Comparison of ENCODE assay signal across 8 cellular contexts in genomic region chr12:132145334-132145733, GRCh38. TPM values are rescaled to one million over a fixed set of nuclear protein-coding genes. Genes with fewer than 3 reads are reported as not detected.
A peak's percentile ranks its signal among the peaks of the same experiment; 100 is the strongest.
DNase-seq lines count a peak whose midpoint lies in the region; ATAC-seq and TF ChIP-seq lines count a peak whose summit lies in the region.

No MANE protein-coding gene starts in this region.

- H3K9ac ChIP-seq in Loucy (ENCODE audit: low read depth, low read length, poor library complexity, severe bottlenecking): peak overlapping the region; percentile 88

- H3K36me3 ChIP-seq in Loucy (ENCODE audit: insufficient read depth, low read length) (peaks cover 13% of the 10 kb centered on the region; the same call in 1 of the 2 replicates), ectodermal cell (ENCODE audit: control insufficient read depth, insufficient read depth, low read length) (peaks cover 33% of the 10 kb centered on the region)

- H2AFZ ChIP-seq in Loucy (ENCODE audit: low read length): no peak overlapping the region

- peaks cover 50% of the 10 kb centered on the region for H3K79me2 ChIP-seq in Loucy (ENCODE audit: insufficient read depth, low read length)

- peaks cover 24% of the 10 kb centered on the region for H4K20me1 ChIP-seq in Loucy (ENCODE audit: insufficient read depth, low read length, poor library complexity, severe bottlenecking)

- 84 to 88% methylated on average over 7 of the region's 7 CpGs for WGBS in ectodermal cell, 2 experiments

- H3K9me3 ChIP-seq in CD4-positive, alpha-beta T cell (ENCODE audit: control insufficient read depth, low read length): no peaks in the 10 kb centered on the region
- H3K9me3 ChIP-seq in Loucy (ENCODE audit: insufficient read depth, low read depth, low read length): no peaks in the 10 kb centered on the region
- H3K9me3 ChIP-seq in ectodermal cell (ENCODE audit: control insufficient read depth, low read length): no peaks in the 10 kb centered on the region

- peaks cover 25% of the 10 kb centered on the region for H3K4me1 Mint-ChIP-seq in CD4-positive, alpha-beta T cell (ENCODE audit: low read depth)
- peaks cover 18% of the 10 kb centered on the region for H3K4me1 Mint-ChIP-seq in neural crest cell

- no peaks in the 10 kb centered on the region for H3K27me3 ChIP-seq in CD4-positive, alpha-beta T cell (ENCODE audit: control insufficient read depth, insufficient read depth, low read length)
- H3K27me3 ChIP-seq in Loucy (ENCODE audit: insufficient read depth, low read length, poor library complexity, severe bottlenecking) (no peaks in the 10 kb centered on the region), ectodermal cell (ENCODE audit: control insufficient read depth, insufficient read depth, low read length, poor library complexity, severe bottlenecking) (no peaks in the 10 kb centered on the region)

- H3K27ac Mint-ChIP-seq in CD4-positive, alpha-beta T cell: peak overlapping the region; percentile 98
- H3K27ac Mint-ChIP-seq in neural crest cell (ENCODE audit: unreplicated experiment): no peak overlapping the region

- peaks cover 31% of the 10 kb centered on the region for H3K4me1 ChIP-seq in Loucy (ENCODE audit: insufficient read depth, low read length, poor library complexity, severe bottlenecking)
- peaks cover 13% of the 10 kb centered on the region for H3K4me1 ChIP-seq in ectodermal cell (ENCODE audit: control insufficient read depth, insufficient read depth, low read length)

- intact Hi-C loops in CD4-positive, alpha-beta T cell (cut with DNase I, micrococcal nuclease): no loop called here

- no peak for DNase-seq in CD4-positive, alpha-beta T cell
- DNase-seq in neural crest cell (ENCODE audit: low read depth, low spot score) (no peak), GOT3 (lab: John Stamatoyannopoulos, UW) (no peak)

- H3K36me3 Mint-ChIP-seq in CD4-positive, alpha-beta T cell (ENCODE audit: low read depth): peaks cover 40% of the 10 kb centered on the region
- H3K36me3 Mint-ChIP-seq in neural crest cell (ENCODE audit: low read depth): peaks cover 2% of the 10 kb centered on the region

- no peaks in the 10 kb centered on the region for H3K27me3 Mint-ChIP-seq in CD4-positive, alpha-beta T cell
- H3K27me3 Mint-ChIP-seq in neural crest cell (ENCODE audit: low read depth): peaks cover 4% of the 10 kb centered on the region

- peak overlapping the region; percentile 99 for H3K4me2 ChIP-seq in Loucy (ENCODE audit: low read depth, low read length, poor library complexity, severe bottlenecking)

- H3K9me2 ChIP-seq in Loucy (replicated peaks; ENCODE audit: low read depth, low read length): no peaks in the 10 kb centered on the region

- H3K27ac ChIP-seq in CD4-positive, alpha-beta T cell (ENCODE audit: low read depth, low read length): no peak overlapping the region
- H3K27ac ChIP-seq in ectodermal cell (ENCODE audit: insufficient read depth, low read depth, low read length, poor library complexity, severe bottlenecking): no peak overlapping the region

- no peak for ATAC-seq in CD4-positive, alpha-beta T cell (ENCODE audit: poor library complexity)
- ATAC-seq in GM19452 (IDR thresholded peaks at IDR 0.05; ENCODE audit: unreplicated experiment) (no peak), HG02588 (IDR thresholded peaks at IDR 0.05; ENCODE audit: unreplicated experiment) (no peak), GM21423 (IDR thresholded peaks at IDR 0.05; ENCODE audit: unreplicated experiment) (no peak)

- H3K9me3 Mint-ChIP-seq in CD4-positive, alpha-beta T cell: no peaks in the 10 kb centered on the region
- H3K9me3 Mint-ChIP-seq in neural crest cell: no peaks in the 10 kb centered on the region

- no peak for TF ChIP-seq CTCF in CD4-positive, alpha-beta T cell (IDR thresholded peaks at IDR 0.05)
- TF ChIP-seq CTCF in Loucy (conservative IDR thresholded peaks at IDR 0.05; ENCODE audit: low read length): no peak
- no peak for TF ChIP-seq CTCF in neural crest cell (conservative IDR thresholded peaks at IDR 0.05)

- CTCF ChIA-PET in CD4-positive, alpha-beta T cell (lab: Charles Lee): interaction anchor here (1.3 kb wide), 1 partner anchor 8 kb away, joined by 3 read pairs; no protein-coding TSS in a partner anchor

- no peaks in the 10 kb centered on the region for H3F3A ChIP-seq in Loucy (ENCODE audit: low read depth)

- peak overlapping the region; percentile 87 for H3K4me3 Mint-ChIP-seq in CD4-positive, alpha-beta T cell
- H3K4me3 Mint-ChIP-seq in neural crest cell: peak overlapping the region; percentile 88

- H3K4me3 ChIP-seq in Loucy (ENCODE audit: low read length, poor library complexity, severe bottlenecking) (peak overlapping the region; percentile 93), ectodermal cell (ENCODE audit: insufficient read depth, low read depth, low read length) (peak overlapping the region; percentile 70)

- POLR2A ChIA-PET in CD4-positive, alpha-beta T cell (lab: Charles Lee): interaction anchor here (1.5 to 1.9 kb wide), 3 partner anchors 9 to 44 kb away, joined by 4 to 8 read pairs (median 6); no protein-coding TSS in a partner anchor

RNA-seq across cellular contexts. Expression of gene NOC4L, which starts 1.1 kb away (rescaled TPM):
- total RNA-seq in CD4-positive, alpha-beta T cell: 10 to 100 TPM; 21.8 to 22.3 TPM
- 33.9 TPM for polyA plus RNA-seq in ectodermal cell (2013, experiment 1 of 4)
- polyA plus RNA-seq in ectodermal cell (2013, experiment 2 of 4): 33.1 TPM
- 25.5 TPM for polyA plus RNA-seq in ectodermal cell (2013, experiment 3 of 4)
- polyA plus RNA-seq in ectodermal cell (2013, experiment 4 of 4): 19.8 TPM
- 36.4 and 40.4 TPM in 2 replicates for total RNA-seq in neural crest cell

RNA-seq across cellular contexts. Expression of gene DDX51, which starts 1.2 kb away (rescaled TPM):
- total RNA-seq in CD4-positive, alpha-beta T cell: 10 to 100 TPM; 58.0 to 59.3 TPM
- 19.9 TPM for polyA plus RNA-seq in ectodermal cell (2013, experiment 1 of 4)
- polyA plus RNA-seq in ectodermal cell (2013, experiment 2 of 4): 19.2 TPM
- polyA plus RNA-seq in ectodermal cell (2013, experiment 3 of 4): 12.4 TPM
- 17.1 TPM for polyA plus RNA-seq in ectodermal cell (2013, experiment 4 of 4)
- 27.7 and 33.3 TPM in 2 replicates for total RNA-seq in neural crest cell
